In the genomic region with DNA sequence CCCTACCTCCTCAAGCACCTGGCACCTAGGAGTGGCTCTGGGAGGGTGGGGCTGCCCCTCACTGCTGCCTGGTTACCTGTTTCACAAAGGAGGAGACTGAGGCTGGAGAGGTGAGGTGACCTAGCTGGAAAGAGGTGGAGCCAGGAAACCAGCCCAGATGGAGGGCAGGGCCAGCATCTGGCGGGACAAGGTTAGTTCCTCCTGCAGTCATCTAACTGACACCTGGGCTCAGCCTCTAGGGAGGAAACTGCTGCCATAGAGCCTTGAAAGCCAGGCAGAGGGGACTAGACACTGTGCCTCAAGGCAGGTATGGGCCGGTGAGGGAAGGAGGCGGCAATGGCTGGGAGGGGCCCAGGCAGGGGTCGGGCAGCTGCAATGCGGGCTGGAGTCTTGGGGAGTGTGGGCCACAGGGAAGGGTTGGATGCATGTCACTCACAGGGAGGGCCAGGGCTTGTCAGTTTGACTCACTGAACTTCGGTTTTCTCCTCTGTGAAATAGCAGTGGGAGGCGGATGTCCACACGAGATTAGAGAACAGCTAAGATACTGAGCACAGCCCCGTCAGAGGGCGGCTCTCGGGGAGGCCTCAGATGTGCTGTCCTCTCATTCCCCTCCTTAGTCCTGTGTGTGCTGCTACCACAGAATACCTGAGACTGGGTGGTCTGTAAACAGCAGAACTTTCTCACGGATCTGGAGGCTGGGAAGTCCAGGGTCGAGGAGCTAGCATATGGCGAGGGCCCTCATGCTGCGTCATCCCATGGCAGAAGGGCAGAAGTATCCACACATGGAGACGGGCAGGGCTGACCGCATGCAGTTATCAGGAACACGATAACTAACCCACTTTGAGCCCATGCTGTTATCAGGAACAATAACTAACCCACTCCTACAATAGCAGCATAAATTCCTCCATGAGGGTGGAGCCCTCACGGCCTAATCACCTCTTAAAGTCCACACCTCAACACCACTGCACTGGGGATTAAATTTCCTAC, we compare ENCODE assay signal across 1 cellular context.
A peak's percentile ranks its signal among the peaks of the same experiment; 100 is the strongest.
TF ChIP-seq lines count a peak whose summit lies in the region.

No MANE protein-coding gene starts in this region.

TF ChIP-seq in K562, 482 proteins besides CTCF, POLR2A, EP300 and RAD21 (continued from another document and continues in another):
- TF ChIP-seq, protein P1, sequence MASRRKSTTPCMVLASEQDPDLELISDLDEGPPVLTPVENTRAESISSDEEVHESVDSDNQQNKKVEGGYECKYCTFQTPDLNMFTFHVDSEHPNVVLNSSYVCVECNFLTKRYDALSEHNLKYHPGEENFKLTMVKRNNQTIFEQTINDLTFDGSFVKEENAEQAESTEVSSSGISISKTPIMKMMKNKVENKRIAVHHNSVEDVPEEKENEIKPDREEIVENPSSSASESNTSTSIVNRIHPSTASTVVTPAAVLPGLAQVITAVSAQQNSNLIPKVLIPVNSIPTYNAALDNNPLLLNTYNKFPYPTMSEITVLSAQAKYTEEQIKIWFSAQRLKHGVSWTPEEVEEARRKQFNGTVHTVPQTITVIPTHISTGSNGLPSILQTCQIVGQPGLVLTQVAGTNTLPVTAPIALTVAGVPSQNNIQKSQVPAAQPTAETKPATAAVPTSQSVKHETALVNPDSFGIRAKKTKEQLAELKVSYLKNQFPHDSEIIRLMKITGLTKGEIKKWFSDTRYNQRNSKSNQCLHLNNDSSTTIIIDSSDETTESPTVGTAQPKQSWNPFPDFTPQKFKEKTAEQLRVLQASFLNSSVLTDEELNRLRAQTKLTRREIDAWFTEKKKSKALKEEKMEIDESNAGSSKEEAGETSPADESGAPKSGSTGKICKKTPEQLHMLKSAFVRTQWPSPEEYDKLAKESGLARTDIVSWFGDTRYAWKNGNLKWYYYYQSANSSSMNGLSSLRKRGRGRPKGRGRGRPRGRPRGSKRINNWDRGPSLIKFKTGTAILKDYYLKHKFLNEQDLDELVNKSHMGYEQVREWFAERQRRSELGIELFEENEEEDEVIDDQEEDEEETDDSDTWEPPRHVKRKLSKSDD (conservative IDR thresholded peaks at IDR 0.05; ENCODE audit: low read length), result no peak
- TF ChIP-seq KDM4B (IDR thresholded peaks at IDR 0.05; ENCODE audit: borderline replicate concordance in 2 of 2, low read depth in 1 of 2) (0 out of 4 replicates have a peak, but pooled peaks of 1 of the 2 experiments have one; percentile 58), GATA2 (CRISPR knock-in tag; IDR thresholded peaks at IDR 0.05) (peak; percentile 17; the same call in 1 of the 2 replicates), DPF2 (IDR thresholded peaks at IDR 0.05) (peak; percentile 90), THAP7 (CRISPR knock-in tag; IDR thresholded peaks at IDR 0.05) (no peak), SP1 (CRISPR knock-in tag; IDR thresholded peaks at IDR 0.05) (peak; percentile 58), CTBP1 (IDR thresholded peaks at IDR 0.05; ENCODE audit: borderline replicate concordance) (peak; percentile 95), ZNF76 (CRISPR knock-in tag; IDR thresholded peaks at IDR 0.05; ENCODE audit: borderline replicate concordance) (no peak), HDAC6 (IDR thresholded peaks at IDR 0.05; ENCODE audit: low read depth, low read length) (no peak), ZFX (CRISPR knock-in tag; IDR thresholded peaks at IDR 0.05) (peak; percentile 57), RBFOX2 (IDR thresholded peaks at IDR 0.05; ENCODE audit: low read depth, low read length) (peak; percentile 59; the same call in 1 of the 2 replicates), TAF9B (IDR thresholded peaks at IDR 0.05; ENCODE audit: partially characterized antibody) (no peak), TCF7L2 (IDR thresholded peaks at IDR 0.05; ENCODE audit: low read depth, low read length) (no peak), NFIX (CRISPR knock-in tag; IDR thresholded peaks at IDR 0.05; ENCODE audit: low read depth) (no peak), ESRRA (IDR thresholded peaks at IDR 0.05; ENCODE audit: borderline replicate concordance, low read depth) (peak; percentile 18; the same call in 1 of the 2 replicates), SRSF9 (IDR thresholded peaks at IDR 0.05; ENCODE audit: borderline replicate concordance, low read depth, low read length) (no peak), ZNF217 (CRISPR knock-in tag; IDR thresholded peaks at IDR 0.05) (no peak), LEF1 (IDR thresholded peaks at IDR 0.05) (peak; percentile 52; the same call in 1 of the 2 replicates), JUN (IDR thresholded peaks at IDR 0.05; ENCODE audit: borderline replicate concordance, low read depth, low read length) (peak; percentile 11; the same call in 1 of the 2 replicates), JUN (CRISPR knock-in tag; IDR thresholded peaks at IDR 0.05; ENCODE audit: borderline replicate concordance) (no peak), SOX6 (IDR thresholded peaks at IDR 0.05) (peak; percentile 93), HDAC1 (IDR thresholded peaks at IDR 0.05) (0 out of 4 replicates have a peak, but pooled peaks of 1 of the 2 experiments have one; percentile 45), GTF2E2 (tag; IDR thresholded peaks at IDR 0.05) (peak; percentile 30; the same call in 1 of the 2 replicates), BCOR (IDR thresholded peaks at IDR 0.05) (peak; percentile 25; the same call in 1 of the 2 replicates), FOSL1 (tag; conservative IDR thresholded peaks at IDR 0.05) (peak; percentile 79), NBN (IDR thresholded peaks at IDR 0.05; ENCODE audit: low read depth) (0 out of 2 replicates have a peak, but pooled peaks have one; percentile 27), ZNF140 (CRISPR knock-in tag; IDR thresholded peaks at IDR 0.05) (no peak), MYNN (IDR thresholded peaks at IDR 0.05) (peak; percentile 87), MYNN (CRISPR knock-in tag; IDR thresholded peaks at IDR 0.05) (no peak), MAFK (IDR thresholded peaks at IDR 0.05; ENCODE audit: low read length) (peak; percentile 49; the same call in 1 of the 2 replicates)
- TF ChIP-seq, protein P2, sequence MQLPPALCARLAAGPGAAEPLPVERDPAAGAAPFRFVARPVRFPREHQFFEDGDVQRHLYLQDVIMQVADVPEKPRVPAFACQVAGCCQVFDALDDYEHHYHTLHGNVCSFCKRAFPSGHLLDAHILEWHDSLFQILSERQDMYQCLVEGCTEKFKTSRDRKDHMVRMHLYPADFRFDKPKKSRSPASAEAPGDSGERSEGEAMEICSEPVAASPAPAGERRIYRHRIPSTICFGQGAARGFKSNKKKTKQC (CRISPR knock-in tag; IDR thresholded peaks at IDR 0.05), result no peak; the same call in 1 of the 2 replicates
- TF ChIP-seq, protein P3, sequence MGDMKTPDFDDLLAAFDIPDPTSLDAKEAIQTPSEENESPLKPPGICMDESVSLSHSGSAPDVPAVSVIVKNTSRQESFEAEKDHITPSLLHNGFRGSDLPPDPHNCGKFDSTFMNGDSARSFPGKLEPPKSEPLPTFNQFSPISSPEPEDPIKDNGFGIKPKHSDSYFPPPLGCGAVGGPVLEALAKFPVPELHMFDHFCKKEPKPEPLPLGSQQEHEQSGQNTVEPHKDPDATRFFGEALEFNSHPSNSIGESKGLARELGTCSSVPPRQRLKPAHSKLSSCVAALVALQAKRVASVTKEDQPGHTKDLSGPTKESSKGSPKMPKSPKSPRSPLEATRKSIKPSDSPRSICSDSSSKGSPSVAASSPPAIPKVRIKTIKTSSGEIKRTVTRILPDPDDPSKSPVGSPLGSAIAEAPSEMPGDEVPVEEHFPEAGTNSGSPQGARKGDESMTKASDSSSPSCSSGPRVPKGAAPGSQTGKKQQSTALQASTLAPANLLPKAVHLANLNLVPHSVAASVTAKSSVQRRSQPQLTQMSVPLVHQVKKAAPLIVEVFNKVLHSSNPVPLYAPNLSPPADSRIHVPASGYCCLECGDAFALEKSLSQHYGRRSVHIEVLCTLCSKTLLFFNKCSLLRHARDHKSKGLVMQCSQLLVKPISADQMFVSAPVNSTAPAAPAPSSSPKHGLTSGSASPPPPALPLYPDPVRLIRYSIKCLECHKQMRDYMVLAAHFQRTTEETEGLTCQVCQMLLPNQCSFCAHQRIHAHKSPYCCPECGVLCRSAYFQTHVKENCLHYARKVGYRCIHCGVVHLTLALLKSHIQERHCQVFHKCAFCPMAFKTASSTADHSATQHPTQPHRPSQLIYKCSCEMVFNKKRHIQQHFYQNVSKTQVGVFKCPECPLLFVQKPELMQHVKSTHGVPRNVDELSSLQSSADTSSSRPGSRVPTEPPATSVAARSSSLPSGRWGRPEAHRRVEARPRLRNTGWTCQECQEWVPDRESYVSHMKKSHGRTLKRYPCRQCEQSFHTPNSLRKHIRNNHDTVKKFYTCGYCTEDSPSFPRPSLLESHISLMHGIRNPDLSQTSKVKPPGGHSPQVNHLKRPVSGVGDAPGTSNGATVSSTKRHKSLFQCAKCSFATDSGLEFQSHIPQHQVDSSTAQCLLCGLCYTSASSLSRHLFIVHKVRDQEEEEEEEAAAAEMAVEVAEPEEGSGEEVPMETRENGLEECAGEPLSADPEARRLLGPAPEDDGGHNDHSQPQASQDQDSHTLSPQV (IDR thresholded peaks at IDR 0.05), result peak; percentile 75
- TF ChIP-seq, protein P4, sequence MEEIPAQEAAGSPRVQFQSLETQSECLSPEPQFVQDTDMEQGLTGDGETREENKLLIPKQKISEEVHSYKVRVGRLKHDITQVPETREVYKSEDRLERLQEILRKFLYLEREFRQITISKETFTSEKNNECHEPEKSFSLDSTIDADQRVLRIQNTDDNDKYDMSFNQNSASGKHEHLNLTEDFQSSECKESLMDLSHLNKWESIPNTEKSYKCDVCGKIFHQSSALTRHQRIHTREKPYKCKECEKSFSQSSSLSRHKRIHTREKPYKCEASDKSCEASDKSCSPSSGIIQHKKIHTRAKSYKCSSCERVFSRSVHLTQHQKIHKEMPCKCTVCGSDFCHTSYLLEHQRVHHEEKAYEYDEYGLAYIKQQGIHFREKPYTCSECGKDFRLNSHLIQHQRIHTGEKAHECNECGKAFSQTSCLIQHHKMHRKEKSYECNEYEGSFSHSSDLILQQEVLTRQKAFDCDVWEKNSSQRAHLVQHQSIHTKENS (CRISPR knock-in tag; IDR thresholded peaks at IDR 0.05), result no peak
- TF ChIP-seq, protein P5, sequence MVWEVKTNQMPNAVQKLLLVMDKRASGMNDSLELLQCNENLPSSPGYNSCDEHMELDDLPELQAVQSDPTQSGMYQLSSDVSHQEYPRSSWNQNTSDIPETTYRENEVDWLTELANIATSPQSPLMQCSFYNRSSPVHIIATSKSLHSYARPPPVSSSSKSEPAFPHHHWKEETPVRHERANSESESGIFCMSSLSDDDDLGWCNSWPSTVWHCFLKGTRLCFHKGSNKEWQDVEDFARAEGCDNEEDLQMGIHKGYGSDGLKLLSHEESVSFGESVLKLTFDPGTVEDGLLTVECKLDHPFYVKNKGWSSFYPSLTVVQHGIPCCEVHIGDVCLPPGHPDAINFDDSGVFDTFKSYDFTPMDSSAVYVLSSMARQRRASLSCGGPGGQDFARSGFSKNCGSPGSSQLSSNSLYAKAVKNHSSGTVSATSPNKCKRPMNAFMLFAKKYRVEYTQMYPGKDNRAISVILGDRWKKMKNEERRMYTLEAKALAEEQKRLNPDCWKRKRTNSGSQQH (CRISPR knock-in tag; IDR thresholded peaks at IDR 0.05), result no peak
- TF ChIP-seq, protein P6, sequence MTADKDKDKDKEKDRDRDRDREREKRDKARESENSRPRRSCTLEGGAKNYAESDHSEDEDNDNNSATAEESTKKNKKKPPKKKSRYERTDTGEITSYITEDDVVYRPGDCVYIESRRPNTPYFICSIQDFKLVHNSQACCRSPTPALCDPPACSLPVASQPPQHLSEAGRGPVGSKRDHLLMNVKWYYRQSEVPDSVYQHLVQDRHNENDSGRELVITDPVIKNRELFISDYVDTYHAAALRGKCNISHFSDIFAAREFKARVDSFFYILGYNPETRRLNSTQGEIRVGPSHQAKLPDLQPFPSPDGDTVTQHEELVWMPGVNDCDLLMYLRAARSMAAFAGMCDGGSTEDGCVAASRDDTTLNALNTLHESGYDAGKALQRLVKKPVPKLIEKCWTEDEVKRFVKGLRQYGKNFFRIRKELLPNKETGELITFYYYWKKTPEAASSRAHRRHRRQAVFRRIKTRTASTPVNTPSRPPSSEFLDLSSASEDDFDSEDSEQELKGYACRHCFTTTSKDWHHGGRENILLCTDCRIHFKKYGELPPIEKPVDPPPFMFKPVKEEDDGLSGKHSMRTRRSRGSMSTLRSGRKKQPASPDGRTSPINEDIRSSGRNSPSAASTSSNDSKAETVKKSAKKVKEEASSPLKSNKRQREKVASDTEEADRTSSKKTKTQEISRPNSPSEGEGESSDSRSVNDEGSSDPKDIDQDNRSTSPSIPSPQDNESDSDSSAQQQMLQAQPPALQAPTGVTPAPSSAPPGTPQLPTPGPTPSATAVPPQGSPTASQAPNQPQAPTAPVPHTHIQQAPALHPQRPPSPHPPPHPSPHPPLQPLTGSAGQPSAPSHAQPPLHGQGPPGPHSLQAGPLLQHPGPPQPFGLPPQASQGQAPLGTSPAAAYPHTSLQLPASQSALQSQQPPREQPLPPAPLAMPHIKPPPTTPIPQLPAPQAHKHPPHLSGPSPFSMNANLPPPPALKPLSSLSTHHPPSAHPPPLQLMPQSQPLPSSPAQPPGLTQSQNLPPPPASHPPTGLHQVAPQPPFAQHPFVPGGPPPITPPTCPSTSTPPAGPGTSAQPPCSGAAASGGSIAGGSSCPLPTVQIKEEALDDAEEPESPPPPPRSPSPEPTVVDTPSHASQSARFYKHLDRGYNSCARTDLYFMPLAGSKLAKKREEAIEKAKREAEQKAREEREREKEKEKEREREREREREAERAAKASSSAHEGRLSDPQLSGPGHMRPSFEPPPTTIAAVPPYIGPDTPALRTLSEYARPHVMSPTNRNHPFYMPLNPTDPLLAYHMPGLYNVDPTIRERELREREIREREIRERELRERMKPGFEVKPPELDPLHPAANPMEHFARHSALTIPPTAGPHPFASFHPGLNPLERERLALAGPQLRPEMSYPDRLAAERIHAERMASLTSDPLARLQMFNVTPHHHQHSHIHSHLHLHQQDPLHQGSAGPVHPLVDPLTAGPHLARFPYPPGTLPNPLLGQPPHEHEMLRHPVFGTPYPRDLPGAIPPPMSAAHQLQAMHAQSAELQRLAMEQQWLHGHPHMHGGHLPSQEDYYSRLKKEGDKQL (CRISPR knock-in tag; IDR thresholded peaks at IDR 0.05; ENCODE audit: borderline replicate concordance), result no peak
- TF ChIP-seq, protein P7, sequence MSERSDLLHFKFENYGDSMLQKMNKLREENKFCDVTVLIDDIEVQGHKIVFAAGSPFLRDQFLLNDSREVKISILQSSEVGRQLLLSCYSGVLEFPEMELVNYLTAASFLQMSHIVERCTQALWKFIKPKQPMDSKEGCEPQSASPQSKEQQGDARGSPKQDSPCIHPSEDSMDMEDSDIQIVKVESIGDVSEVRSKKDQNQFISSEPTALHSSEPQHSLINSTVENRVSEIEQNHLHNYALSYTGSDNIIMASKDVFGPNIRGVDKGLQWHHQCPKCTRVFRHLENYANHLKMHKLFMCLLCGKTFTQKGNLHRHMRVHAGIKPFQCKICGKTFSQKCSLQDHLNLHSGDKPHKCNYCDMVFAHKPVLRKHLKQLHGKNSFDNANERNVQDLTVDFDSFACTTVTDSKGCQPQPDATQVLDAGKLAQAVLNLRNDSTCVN (CRISPR knock-in tag; IDR thresholded peaks at IDR 0.05), result no peak
